In genomic region chr1:239926184-239926583, GRCh38 we compare ENCODE assay signal across 21 cellular contexts.
DNase-seq lines count a peak whose midpoint lies in the region; ATAC-seq, FAIRE-seq and TF ChIP-seq lines count a peak whose summit lies in the region.
"Had no signal": no experiment of that assay in that cellular context is flagged by ENCODE, and none has a peak within 500 bp of the region (broad histone marks: within the 10 kb centered on the region; RNA-seq: fewer than 3 reads in every experiment).

No MANE protein-coding gene starts in this region.

- H3K4me3 ChIP-seq in HEK293 (ENCODE audit: low read depth, low read length) (no peak overlapping the region), pancreas (no peak overlapping the region), HAP-1 (no peak overlapping the region), endodermal cell (ENCODE audit: low read length) (no peak overlapping the region)
- H3K4me3 ChIP-seq: A549; BLaER1 treated with 17β-estradiol and CSF1 and Interleukin-3, amounts not matched to agents 10 nM and 100 nM had no signal

- H3K27ac ChIP-seq in HEK293 (ENCODE audit: extremely low read depth, low read depth, low read length) (no peak overlapping the region), pancreas (no peak overlapping the region), endodermal cell (ENCODE audit: low read depth, low read length) (no peak overlapping the region)
- H3K27ac ChIP-seq: 22Rv1; A549; BLaER1 treated with 17β-estradiol and CSF1 and Interleukin-3, amounts not matched to agents 10 nM and 100 nM; C4-2B had no signal

- peaks cover 2% of the 10 kb centered on the region for H3K36me3 Mint-ChIP-seq in endodermal cell (ENCODE audit: low read depth)
- no peaks in the 10 kb centered on the region for H3K36me3 Mint-ChIP-seq in endothelial cell (ENCODE audit: low read depth, unreplicated experiment)
- H3K36me3 Mint-ChIP-seq: CD8-positive, alpha-beta T cell had no signal

- peaks cover 2% of the 10 kb centered on the region; the same call in 1 of the 2 replicates for H3K4me1 ChIP-seq in HEK293 (ENCODE audit: control insufficient read depth, insufficient read depth, low read length)
- no peaks in the 10 kb centered on the region for H3K4me1 ChIP-seq in pancreas
- H3K4me1 ChIP-seq in HAP-1: no peaks in the 10 kb centered on the region; the same call in 1 of the 2 replicates
- no peaks in the 10 kb centered on the region for H3K4me1 ChIP-seq in endodermal cell (ENCODE audit: control insufficient read depth, insufficient read depth, low read length)
- H3K4me1 ChIP-seq: A549; BLaER1 treated with 17β-estradiol and CSF1 and Interleukin-3, amounts not matched to agents 10 nM and 100 nM; Caco-2 had no signal

- no peak for TF ChIP-seq CTCF in HEK293 (tag by site-specific recombination; IDR thresholded peaks at IDR 0.05)
- TF ChIP-seq CTCF in pancreas (IDR thresholded peaks at IDR 0.05): no peak
- no peak for TF ChIP-seq CTCF in endodermal cell (conservative IDR thresholded peaks at IDR 0.05)
- TF ChIP-seq CTCF in endothelial cell (IDR thresholded peaks at IDR 0.05; ENCODE audit: unreplicated experiment): no peak

- no peak overlapping the region for H3K9ac ChIP-seq in endodermal cell (ENCODE audit: extremely low read depth, low read length, poor library complexity, severe bottlenecking)
- H3K9ac ChIP-seq: BLaER1 treated with 17β-estradiol and CSF1 and Interleukin-3, amounts not matched to agents 10 nM and 100 nM had no signal

- 47 to 54% methylated on average over 3 of the region's 3 CpGs for WGBS in pancreas, 2 donors
- 80 to 83% methylated on average over 2 of the region's 3 CpGs for WGBS in endodermal cell (ENCODE audit: insufficient coverage in 1 of 2, insufficient read length in 1 of 2), 2 experiments

- H3K36me3 ChIP-seq in HEK293 (ENCODE audit: control insufficient read depth in 2 of 2, insufficient read depth in 1 of 2, low read length in 2 of 2): no peaks in the 10 kb centered on the region
- no peaks in the 10 kb centered on the region for H3K36me3 ChIP-seq in pancreas
- H3K36me3 ChIP-seq in HAP-1 (replicated peaks): no peaks in the 10 kb centered on the region
- H3K36me3 ChIP-seq in endodermal cell (ENCODE audit: control insufficient read depth, insufficient read depth, low read length): no peaks in the 10 kb centered on the region
- H3K36me3 ChIP-seq: BLaER1 treated with 17β-estradiol and CSF1 and Interleukin-3, amounts not matched to agents 10 nM and 100 nM had no signal

- intact Hi-C loops in pancreas (cut with DNase I): no loop called here

- H3K27ac Mint-ChIP-seq in endodermal cell (no peak overlapping the region), endothelial cell (ENCODE audit: unreplicated experiment) (no peak overlapping the region)
- H3K27ac Mint-ChIP-seq: B cell; CD4-positive, alpha-beta T cell; CD8-positive, alpha-beta T cell had no signal

- no peak for DNase-seq in pancreas
- no peak for DNase-seq in HAP-1 (ENCODE audit: low spot score in 2 of 2)
- DNase-seq in endodermal cell: no peak
- no peak for DNase-seq in endothelial cell (ENCODE audit: low spot score)
- DNase-seq: AML-193; Caco-2; Calu3; CD4-positive, alpha-beta T cell; CD8-positive, alpha-beta T cell; DMS79 treated with DMSO at 0.1 percent for 48 hours; GF-D8 had no signal

- H3K27me3 ChIP-seq in pancreas (no peaks in the 10 kb centered on the region), HAP-1 (ENCODE audit: low read depth) (no peaks in the 10 kb centered on the region), endodermal cell (ENCODE audit: control insufficient read depth, insufficient read depth, low read length, poor library complexity, severe bottlenecking) (no peaks in the 10 kb centered on the region)
- H3K27me3 ChIP-seq: BLaER1 treated with 17β-estradiol and CSF1 and Interleukin-3, amounts not matched to agents 10 nM and 100 nM had no signal

- ATAC-seq in pancreas: no peak
- ATAC-seq: A549; CD8-positive, alpha-beta T cell had no signal

- H3K4me1 Mint-ChIP-seq in endodermal cell (no peaks in the 10 kb centered on the region), endothelial cell (ENCODE audit: unreplicated experiment) (peaks cover 6% of the 10 kb centered on the region)
- H3K4me1 Mint-ChIP-seq: B cell had no signal

- in situ Hi-C loops in HAP-1 (cut with MboI; ENCODE audit: low sequenced_read_pairs): no loop called here

- POLR2A ChIA-PET in HEK293 (lab: Yijun Ruan, JAX): interaction anchor here (0.6 kb wide), 1 partner anchor 8 kb away, joined by 6 read pairs; no protein-coding TSS in a partner anchor

- no peaks in the 10 kb centered on the region for H3K27me3 Mint-ChIP-seq in endodermal cell (ENCODE audit: insufficient read depth)
- H3K27me3 Mint-ChIP-seq in endothelial cell (ENCODE audit: unreplicated experiment): peaks cover under 1% of the 10 kb centered on the region
- H3K27me3 Mint-ChIP-seq: B cell had no signal

- H3K4me3 Mint-ChIP-seq in endodermal cell (no peak overlapping the region), endothelial cell (ENCODE audit: unreplicated experiment) (no peak overlapping the region)
- H3K4me3 Mint-ChIP-seq: B cell; CD4-positive, alpha-beta T cell; CD8-positive, alpha-beta T cell had no signal

- CTCF ChIA-PET in HEK293 (lab: Yijun Ruan, JAX): interaction anchor here (1.2 kb wide), 1 partner anchor 12 kb away, joined by 3 read pairs; no protein-coding TSS in a partner anchor

- peaks cover 22% of the 10 kb centered on the region for H3K9me3 Mint-ChIP-seq in endodermal cell
- H3K9me3 Mint-ChIP-seq in endothelial cell (ENCODE audit: unreplicated experiment): no peaks in the 10 kb centered on the region
- H3K9me3 Mint-ChIP-seq: CD4-positive, alpha-beta T cell; CD8-positive, alpha-beta T cell had no signal

- H3K9me3 ChIP-seq in HEK293 (ENCODE audit: control insufficient read depth, insufficient read depth, low read depth, low read length) (no peaks in the 10 kb centered on the region), pancreas (no peaks in the 10 kb centered on the region), HAP-1 (no peaks in the 10 kb centered on the region), endodermal cell (ENCODE audit: control insufficient read depth, low read length) (peaks cover 10% of the 10 kb centered on the region)
- H3K9me3 ChIP-seq: A549, Caco-2 had no signal

- FAIRE-seq in TTC549 (lab: Jason Lieb, UNC): peak; percentile 75
- peak; percentile 13 for FAIRE-seq in pancreas (lab: Jason Lieb, UNC)
- FAIRE-seq: A549, G401.6, GM12891, GM19239 had no signal

TF ChIP-seq in HEK293, 187 proteins besides CTCF, POLR2A, EP300 and RAD21:
- TF ChIP-seq FEZF1 (tag by site-specific recombination; IDR thresholded peaks at IDR 0.05) (peak; percentile 36; the same call in 1 of the 2 replicates), TCF7L2 (IDR thresholded peaks at IDR 0.05; ENCODE audit: borderline replicate concordance, low read depth, low read length) (peak; percentile 83; the same call in 1 of the 2 replicates)
- TF ChIP-seq, protein P1, sequence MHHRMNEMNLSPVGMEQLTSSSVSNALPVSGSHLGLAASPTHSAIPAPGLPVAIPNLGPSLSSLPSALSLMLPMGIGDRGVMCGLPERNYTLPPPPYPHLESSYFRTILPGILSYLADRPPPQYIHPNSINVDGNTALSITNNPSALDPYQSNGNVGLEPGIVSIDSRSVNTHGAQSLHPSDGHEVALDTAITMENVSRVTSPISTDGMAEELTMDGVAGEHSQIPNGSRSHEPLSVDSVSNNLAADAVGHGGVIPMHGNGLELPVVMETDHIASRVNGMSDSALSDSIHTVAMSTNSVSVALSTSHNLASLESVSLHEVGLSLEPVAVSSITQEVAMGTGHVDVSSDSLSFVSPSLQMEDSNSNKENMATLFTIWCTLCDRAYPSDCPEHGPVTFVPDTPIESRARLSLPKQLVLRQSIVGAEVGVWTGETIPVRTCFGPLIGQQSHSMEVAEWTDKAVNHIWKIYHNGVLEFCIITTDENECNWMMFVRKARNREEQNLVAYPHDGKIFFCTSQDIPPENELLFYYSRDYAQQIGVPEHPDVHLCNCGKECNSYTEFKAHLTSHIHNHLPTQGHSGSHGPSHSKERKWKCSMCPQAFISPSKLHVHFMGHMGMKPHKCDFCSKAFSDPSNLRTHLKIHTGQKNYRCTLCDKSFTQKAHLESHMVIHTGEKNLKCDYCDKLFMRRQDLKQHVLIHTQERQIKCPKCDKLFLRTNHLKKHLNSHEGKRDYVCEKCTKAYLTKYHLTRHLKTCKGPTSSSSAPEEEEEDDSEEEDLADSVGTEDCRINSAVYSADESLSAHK (tag by site-specific recombination; IDR thresholded peaks at IDR 0.05): no peak
